In genomic region chr5:35644543-35644942, GRCh38 we compare ENCODE assay signal across 18 cellular contexts. TPM values are rescaled to one million over a fixed set of nuclear protein-coding genes. Genes with fewer than 3 reads are reported as not detected.
DNase-seq lines count a peak whose midpoint lies in the region; ATAC-seq, FAIRE-seq and TF ChIP-seq lines count a peak whose summit lies in the region.
"Had no signal": no experiment of that assay in that cellular context is flagged by ENCODE, and none has a peak within 500 bp of the region (broad histone marks: within the 10 kb centered on the region; RNA-seq: fewer than 3 reads in every experiment).

No MANE protein-coding gene starts in this region.

- no peak overlapping the region for H3K18ac ChIP-seq in IMR-90 (ENCODE audit: low read depth, low read length)

- H2AK5ac ChIP-seq in IMR-90 (ENCODE audit: low read depth, low read length), result no peak overlapping the region

- CTCF ChIA-PET in IMR-90 (lab: Yijun Ruan, JAX), result no interaction called here
- CTCF ChIA-PET in WTC11 (lab: Charles Lee), result interaction anchor here (0.7 to 1.0 kb wide), 3 partner anchors 27 to 280 kb away, joined by 3 to 7 read pairs (median 4); partner anchors contain the start of gene SPEF2

- no peak overlapping the region for H3K27ac Mint-ChIP-seq in WTC11
- H3K27ac Mint-ChIP-seq: nephron progenitor cell; T-helper 1 cell treated with Interleukin-12 subunit alpha and Interleukin-12 subunit beta and Interleukin-4 antibody, amounts not matched to agents 30 μg/mL and 1 μg/mL, for 36 hours had no signal

- no peak for FAIRE-seq in H54 (lab: Jason Lieb, UNC)

- H3K79me2 ChIP-seq in DND-41 (ENCODE audit: insufficient read depth, low read length), result no peaks in the 10 kb centered on the region

- intact Hi-C loops in IMR-90 (cut with micrococcal nuclease), result no loop called here

- no peak overlapping the region for H4K91ac ChIP-seq in IMR-90 (ENCODE audit: insufficient read depth, low read depth, low read length)

- WGBS in IMR-90 (ENCODE audit: extremely low coverage in 2 of 2, insufficient read length in 1 of 2), 2 experiments, result no CpG with 5 or more reads among the region's 3 CpGs

- no peaks in the 10 kb centered on the region for H3K4me1 ChIP-seq in DND-41 (ENCODE audit: insufficient read depth, low read length)
- H3K4me1 ChIP-seq in IMR-90 (ENCODE audit: control insufficient read depth, insufficient read depth, low read length), result no peaks in the 10 kb centered on the region; the same call in 1 of the 2 replicates
- H3K4me1 ChIP-seq: esophagus squamous epithelium, heart left ventricle had no signal

- no peak overlapping the region for H3K4me3 ChIP-seq in DND-41 (ENCODE audit: low read depth in 1 of 2, low read length in 2 of 2)
- no peak overlapping the region for H3K4me3 ChIP-seq in IMR-90 (ENCODE audit: insufficient read depth, low read depth, low read length)
- H3K4me3 ChIP-seq: esophagus squamous epithelium, heart left ventricle, MG63 had no signal

- H3K79me1 ChIP-seq in IMR-90 (ENCODE audit: low read depth in 1 of 2, low read length in 2 of 2), result no peaks in the 10 kb centered on the region

- no peak overlapping the region for H4K8ac ChIP-seq in IMR-90 (ENCODE audit: low read depth in 2 of 2, low read length in 2 of 2)

- H3K56ac ChIP-seq in IMR-90 (ENCODE audit: extremely low read depth, insufficient read depth, low read length), result no peak overlapping the region

- H2AK9ac ChIP-seq in IMR-90 (replicated peaks; ENCODE audit: low read depth, low read length, poor library complexity), result no peak overlapping the region

- no peak overlapping the region for H2BK15ac ChIP-seq in IMR-90 (ENCODE audit: low read depth, low read length)

- no peaks in the 10 kb centered on the region for H3K9me3 Mint-ChIP-seq in WTC11
- H3K9me3 Mint-ChIP-seq: nephron progenitor cell; T-helper 1 cell treated with Interleukin-12 subunit alpha and Interleukin-12 subunit beta and Interleukin-4 antibody, amounts not matched to agents 30 μg/mL and 1 μg/mL, for 36 hours had no signal

- H4K20me1 ChIP-seq in DND-41 (ENCODE audit: insufficient read depth, low read length) (no peaks in the 10 kb centered on the region), IMR-90 (ENCODE audit: insufficient read depth, low read length) (no peaks in the 10 kb centered on the region)

- no peak for DNase-seq in DND-41
- no peak for DNase-seq in IMR-90
- no peak for DNase-seq in WTC11 (ENCODE audit: low spot score)
- peak; percentile 8 for DNase-seq in iPS-NIHi11 (ENCODE audit: low spot score)
- DNase-seq in activated CD8-positive, alpha-beta memory T cell treated with anti-CD3 and anti-CD28 coated beads, Interleukin-2, amount 50 U/mL, for 4 hours, result no peak
- DNase-seq in cortex of kidney (lab: John Stamatoyannopoulos, UW), result no peak
- DNase-seq in H54 (ENCODE audit: insufficient read length, low spot score), result no peak
- DNase-seq: activated CD4-positive, CD25-positive, alpha-beta regulatory T cell; Calu3; esophagus squamous epithelium; heart left ventricle; mesenchymal stem cell; MG63; NCI-H2081; NCI-H748 treated with DMSO at 0.1 percent for 48 hours; nephron progenitor cell had no signal

- no peak overlapping the region for H2BK20ac ChIP-seq in IMR-90 (ENCODE audit: low read depth, low read length)

- H3K14ac ChIP-seq in IMR-90 (replicated peaks; ENCODE audit: low read depth, low read length), result no peak overlapping the region

- BruUV-seq in IMR-90 (replicated peaks; lab: Mats Ljungman, UMichigan), result no TSS peak

- no peak overlapping the region for H3K9ac ChIP-seq in DND-41 (ENCODE audit: low read depth, low read length)
- no peak overlapping the region for H3K9ac ChIP-seq in IMR-90 (ENCODE audit: low read depth, low read length)

- H3K4me2 ChIP-seq in DND-41 (ENCODE audit: insufficient read depth, low read length), result no peak overlapping the region
- H3K4me2 ChIP-seq in IMR-90 (ENCODE audit: low read depth, low read length), result no peak overlapping the region

- in situ Hi-C loops in IMR-90 (cut with MboI; ENCODE audit: low sequenced_read_pairs), result no loop called here

- POLR2A ChIA-PET in IMR-90 (lab: Charles Lee; ENCODE audit: unreplicated experiment), result no interaction called here
- POLR2A ChIA-PET in WTC11 (lab: Charles Lee), result no interaction called here

- H3K27ac ChIP-seq in DND-41 (ENCODE audit: low read length), result no peak overlapping the region
- no peak overlapping the region for H3K27ac ChIP-seq in IMR-90 (ENCODE audit: insufficient read depth, low read length)
- H3K27ac ChIP-seq: esophagus squamous epithelium, heart left ventricle had no signal

- H3K36me3 Mint-ChIP-seq in WTC11, result no peaks in the 10 kb centered on the region

- no peak overlapping the region for H2BK5ac ChIP-seq in IMR-90 (ENCODE audit: low read depth, low read length, poor library complexity, severe bottlenecking)

- no peak overlapping the region for H3K4me3 Mint-ChIP-seq in WTC11
- H3K4me3 Mint-ChIP-seq: nephron progenitor cell; T-helper 1 cell treated with Interleukin-12 subunit alpha and Interleukin-12 subunit beta and Interleukin-4 antibody, amounts not matched to agents 30 μg/mL and 1 μg/mL, for 36 hours had no signal

- 0 out of 2 replicates have a peak, but pooled peaks cover 3% of the 10 kb centered on the region for H3K9me1 ChIP-seq in IMR-90 (ENCODE audit: insufficient read depth, low read length)

- no peak overlapping the region for H4K5ac ChIP-seq in IMR-90 (ENCODE audit: low read depth, low read length)

- peaks cover 7% of the 10 kb centered on the region; the same call in 1 of the 2 replicates for H3K27me3 Mint-ChIP-seq in WTC11 (ENCODE audit: low read depth)

- TF ChIP-seq CTCF in DND-41 (IDR thresholded peaks at IDR 0.05; ENCODE audit: borderline replicate concordance, extremely low read depth, low read length, poor library complexity, severe bottlenecking) (peak; percentile 21), IMR-90 (conservative IDR thresholded peaks at IDR 0.05; ENCODE audit: low read depth, low read length) (no peak), WTC11 (IDR thresholded peaks at IDR 0.05) (no peak)

- TF ChIP-seq POLR2A in IMR-90 (IDR thresholded peaks at IDR 0.05; ENCODE audit: low read depth, low read length) (no peak), H54 (IDR thresholded peaks at IDR 0.05; ENCODE audit: low read depth, low read length) (no peak)

- H3K27me3 ChIP-seq in DND-41 (ENCODE audit: insufficient read depth, low read length, poor library complexity) (no peaks in the 10 kb centered on the region), IMR-90 (ENCODE audit: control insufficient read depth, insufficient read depth, low read length) (no peaks in the 10 kb centered on the region)
- H3K27me3 ChIP-seq: esophagus squamous epithelium, heart left ventricle, MG63 had no signal

- no peak overlapping the region for H2BK120ac ChIP-seq in IMR-90 (ENCODE audit: low read depth, low read length)

- H3K23ac ChIP-seq in IMR-90 (ENCODE audit: low read depth, low read length), result no peak overlapping the region

- TF ChIP-seq RAD21 in IMR-90 (IDR thresholded peaks at IDR 0.05; ENCODE audit: low read length), result no peak

- H2AFZ ChIP-seq in DND-41 (ENCODE audit: low read depth, low read length) (no peak overlapping the region), IMR-90 (replicated peaks; ENCODE audit: low read length, poor library complexity) (peak overlapping the region; percentile 53)

- dilution Hi-C loops in IMR-90 (cut with HindIII; ENCODE audit: low sequenced_read_pairs, unreplicated experiment), result no loop called here

- H3K4ac ChIP-seq in IMR-90 (ENCODE audit: low read depth, low read length), result no peak overlapping the region

- H3K9me3 ChIP-seq in DND-41 (ENCODE audit: insufficient read depth, low read length, severe bottlenecking), result no peaks in the 10 kb centered on the region
- no peaks in the 10 kb centered on the region for H3K9me3 ChIP-seq in IMR-90 (ENCODE audit: control insufficient read depth, insufficient read depth, low read length)
- H3K9me3 ChIP-seq: esophagus squamous epithelium, heart left ventricle, MG63 had no signal

- H3K36me3 ChIP-seq in DND-41 (ENCODE audit: insufficient read depth, low read length), result no peaks in the 10 kb centered on the region
- no peaks in the 10 kb centered on the region for H3K36me3 ChIP-seq in IMR-90 (ENCODE audit: control insufficient read depth, insufficient read depth, low read length)
- H3K36me3 ChIP-seq: esophagus squamous epithelium, MG63 had no signal

- 0 out of 3 replicates have a peak, but pooled peaks have one; percentile 45 for ATAC-seq in DND-41 (ENCODE audit: insufficient read depth, low read depth)
- ATAC-seq in IMR-90 (ENCODE audit: low read depth), result no peak
- peak; percentile 91 for ATAC-seq in WTC11
- ATAC-seq in GM18907 (IDR thresholded peaks at IDR 0.05; ENCODE audit: unreplicated experiment), result no peak
- ATAC-seq: heart left ventricle had no signal

- H3K4me1 Mint-ChIP-seq in WTC11, result peaks cover 8% of the 10 kb centered on the region

TF ChIP-seq in IMR-90, 13 proteins besides CTCF, POLR2A, EP300 and RAD21:
- no peak for TF ChIP-seq FOS (IDR thresholded peaks at IDR 0.05; ENCODE audit: low read depth, low read length)
- no peak for TF ChIP-seq MAFK (IDR thresholded peaks at IDR 0.05; ENCODE audit: low read depth, low read length)

TF ChIP-seq in WTC11, 78 proteins besides CTCF, POLR2A, EP300 and RAD21:
- no peak for TF ChIP-seq MXD4 (CRISPR knock-in tag; IDR thresholded peaks at IDR 0.05; ENCODE audit: borderline replicate concordance)
- TF ChIP-seq, protein P1, sequence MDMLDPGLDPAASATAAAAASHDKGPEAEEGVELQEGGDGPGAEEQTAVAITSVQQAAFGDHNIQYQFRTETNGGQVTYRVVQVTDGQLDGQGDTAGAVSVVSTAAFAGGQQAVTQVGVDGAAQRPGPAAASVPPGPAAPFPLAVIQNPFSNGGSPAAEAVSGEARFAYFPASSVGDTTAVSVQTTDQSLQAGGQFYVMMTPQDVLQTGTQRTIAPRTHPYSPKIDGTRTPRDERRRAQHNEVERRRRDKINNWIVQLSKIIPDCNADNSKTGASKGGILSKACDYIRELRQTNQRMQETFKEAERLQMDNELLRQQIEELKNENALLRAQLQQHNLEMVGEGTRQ (CRISPR knock-in tag; IDR thresholded peaks at IDR 0.05), result 0 out of 2 replicates have a peak, but pooled peaks have one; percentile 8

RNA-seq across cellular contexts. Expression of gene SPEF2, which starts 26.9 kb away (rescaled TPM):
- total RNA-seq in IMR-90 (2012; rRNA removed) (2.3 and 2.5 TPM in 2 replicates), WTC11 (2021) (0.15 to 0.92 TPM (median 0.64 TPM) in 3 replicates)
- 1.2 and 1.7 TPM in 2 replicates for polyA plus RNA-seq in IMR-90 (2012; rRNA removed)
- 0.66 and 0.84 TPM in 2 replicates for polyA plus RNA-seq in IMR-90 (2012; cell fraction: cytosol; rRNA removed)
- 1.2 and 7.2 TPM in 2 replicates for polyA plus RNA-seq in IMR-90 (2012; cell fraction: nucleus; rRNA removed; ENCODE audit: low replicate concordance)

Comparison
In these comparisons a context has a peak if more than half of its experiments do, and no peak if none do; other contexts are left out.
1. ATAC-seq: peak in DND-41 (single experiment) and WTC11 (single experiment); none in IMR-90 (single experiment) and GM18907 (single experiment).